In genomic region chr17:8893059-8893458, GRCh38 we compare ENCODE assay signal across 1 cellular context.
TF ChIP-seq lines count a peak whose summit lies in the region.

No MANE protein-coding gene starts in this region.

TF ChIP-seq in H1, 55 proteins besides CTCF, POLR2A, EP300 and RAD21:
- TF ChIP-seq SP4 (IDR thresholded peaks at IDR 0.05; ENCODE audit: low read length), result no peak
- TF ChIP-seq SRF (IDR thresholded peaks at IDR 0.05; ENCODE audit: low read depth, low read length), result no peak
- no peak for TF ChIP-seq ATF2 (IDR thresholded peaks at IDR 0.05; ENCODE audit: low read length)
- peak in 1 of 2 experiments; percentile 79; a peak in 1 of 4 replicates for TF ChIP-seq HDAC2 (IDR thresholded peaks at IDR 0.05; ENCODE audit: borderline replicate concordance in 1 of 2, low read depth in 2 of 2, low read length in 2 of 2)
- TF ChIP-seq KDM1A (IDR thresholded peaks at IDR 0.05; ENCODE audit: borderline replicate concordance, low read length), result peak; percentile 93
